11 cellular contexts compared by ENCODE assay signal in the genomic region with DNA sequence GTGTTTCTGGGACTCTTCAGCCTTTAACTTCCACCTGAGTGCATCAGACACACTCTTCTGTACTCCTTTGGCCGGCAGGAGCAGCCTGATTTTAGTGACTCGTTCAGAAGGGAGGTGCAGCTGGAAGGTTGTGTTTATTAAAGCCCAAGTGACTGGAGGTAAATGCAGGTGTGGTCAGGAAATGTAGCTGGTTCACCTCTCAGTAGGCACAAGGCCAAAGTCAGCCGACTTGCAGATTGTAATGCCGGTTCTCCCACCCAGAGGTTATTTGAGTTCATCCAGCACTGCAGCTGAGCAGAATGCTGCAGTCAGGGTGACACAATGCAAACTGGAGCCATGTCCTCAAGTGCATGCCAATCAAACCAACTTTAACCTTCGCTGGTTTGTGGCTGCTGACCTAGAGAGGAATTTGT.
DNase-seq lines count a peak whose midpoint lies in the region; ATAC-seq, FAIRE-seq and TF ChIP-seq lines count a peak whose summit lies in the region.
"Had no signal": no experiment of that assay in that cellular context is flagged by ENCODE, and none has a peak within 500 bp of the region (broad histone marks: within the 10 kb centered on the region; RNA-seq: fewer than 3 reads in every experiment).

No MANE protein-coding gene starts in this region.

- H3K27ac ChIP-seq in astrocyte (ENCODE audit: low read depth, low read length) (no peak overlapping the region), WERI-Rb-1 (no peak overlapping the region)

- peak; percentile 97 for DNase-seq in DMS153 (lab: John Stamatoyannopoulos, UW)
- DNase-seq in NCI-H1105 (lab: John Stamatoyannopoulos, UW): peak; percentile 88
- DNase-seq in astrocyte (ENCODE audit: low read depth): peak; percentile 22
- DNase-seq in left lobe of liver (ENCODE audit: low spot score): peak; percentile 66
- DNase-seq in NCI-H524 (lab: John Stamatoyannopoulos, UW): no peak
- DNase-seq in WERI-Rb-1: no peak
- no peak for DNase-seq in omental fat pad (ENCODE audit: low spot score)
- DNase-seq: stimulated activated CD4-positive, alpha-beta T cell treated with anti-CD3 and anti-CD28 coated beads, Interleukin-4, amount 100 ng/mL, for 4 hours had no signal

- H2AFZ ChIP-seq in astrocyte (ENCODE audit: low read depth, low read length): no peak overlapping the region

- H3K27me3 Mint-ChIP-seq in astrocyte (ENCODE audit: low read depth, unreplicated experiment): no peaks in the 10 kb centered on the region

- no peak overlapping the region for H3K9ac ChIP-seq in astrocyte (ENCODE audit: low read length)

- ATAC-seq in left lobe of liver (peak; percentile 67), GM19328 (IDR thresholded peaks at IDR 0.05; ENCODE audit: unreplicated experiment) (no peak), omental fat pad (ENCODE audit: low FRiP score) (no peak)
- ATAC-seq: natural killer cell treated with Interleukin-12 subunit alpha and Interleukin-12 subunit beta and Interleukin-15 and Interleukin-18, amount 100 ng/mL, for 72 hours had no signal

- H3K9me3 ChIP-seq in astrocyte (ENCODE audit: insufficient read depth, low read depth, low read length) (no peaks in the 10 kb centered on the region), WERI-Rb-1 (ENCODE audit: severe bottlenecking) (no peaks in the 10 kb centered on the region)

- peak overlapping the region; percentile 28 for H3K4me2 ChIP-seq in astrocyte (ENCODE audit: low read length)

- H3K27me3 ChIP-seq in astrocyte (ENCODE audit: insufficient read depth, low read length) (no peaks in the 10 kb centered on the region), WERI-Rb-1 (ENCODE audit: insufficient read depth, low read depth, severe bottlenecking) (no peaks in the 10 kb centered on the region)

- peaks cover 10% of the 10 kb centered on the region for H3K4me1 ChIP-seq in astrocyte (ENCODE audit: insufficient read depth, low read length)

- peaks cover 2% of the 10 kb centered on the region for H3K36me3 Mint-ChIP-seq in astrocyte (ENCODE audit: low read depth, unreplicated experiment)
- H3K36me3 Mint-ChIP-seq: CD14-positive monocyte; natural killer cell treated with Interleukin-12 subunit alpha and Interleukin-12 subunit beta and Interleukin-15 and Interleukin-18, amount 100 ng/mL, for 72 hours had no signal

- H3K4me1 Mint-ChIP-seq in astrocyte (ENCODE audit: low read depth, unreplicated experiment): peaks cover 10% of the 10 kb centered on the region
- H3K4me1 Mint-ChIP-seq: CD14-positive monocyte had no signal

- H3K27ac Mint-ChIP-seq in astrocyte (ENCODE audit: unreplicated experiment): no peak overlapping the region
- H3K27ac Mint-ChIP-seq: CD14-positive monocyte; natural killer cell treated with Interleukin-12 subunit alpha and Interleukin-12 subunit beta and Interleukin-15 and Interleukin-18, amount 100 ng/mL, for 72 hours had no signal

- TF ChIP-seq CTCF in astrocyte (IDR thresholded peaks at IDR 0.05; ENCODE audit: insufficient read depth, low read depth, low read length) (no peak), WERI-Rb-1 (IDR thresholded peaks at IDR 0.05; ENCODE audit: low read depth, low read length) (no peak), omental fat pad (IDR thresholded peaks at IDR 0.05) (no peak)

- H3K36me3 ChIP-seq in astrocyte (ENCODE audit: insufficient read depth, low read length) (no peaks in the 10 kb centered on the region), WERI-Rb-1 (no peaks in the 10 kb centered on the region)

- H3K79me2 ChIP-seq in astrocyte (ENCODE audit: insufficient read depth, low read length): no peaks in the 10 kb centered on the region

- H3K4me3 ChIP-seq in astrocyte (ENCODE audit: insufficient read depth, low read depth, low read length): no peak overlapping the region
- no peak overlapping the region for H3K4me3 ChIP-seq in WERI-Rb-1 (ENCODE audit: low read depth, low read length)

- no peaks in the 10 kb centered on the region for H4K20me1 ChIP-seq in astrocyte (ENCODE audit: insufficient read depth, low read length)

- FAIRE-seq in astrocyte (lab: Jason Lieb, UNC): no peak

- H3K4me3 Mint-ChIP-seq in astrocyte (ENCODE audit: unreplicated experiment): no peak overlapping the region
- H3K4me3 Mint-ChIP-seq: CD14-positive monocyte; natural killer cell treated with Interleukin-12 subunit alpha and Interleukin-12 subunit beta and Interleukin-15 and Interleukin-18, amount 100 ng/mL, for 72 hours had no signal

- H3K9me3 Mint-ChIP-seq in astrocyte (ENCODE audit: unreplicated experiment): no peaks in the 10 kb centered on the region
- H3K9me3 Mint-ChIP-seq: natural killer cell treated with Interleukin-12 subunit alpha and Interleukin-12 subunit beta and Interleukin-15 and Interleukin-18, amount 100 ng/mL, for 72 hours had no signal

Comparison
In these comparisons a context has a peak if more than half of its experiments do, and no peak if none do; other contexts are left out.
1. DNase-seq: peak in DMS153 (single experiment), NCI-H1105 (single experiment), astrocyte (single experiment) and left lobe of liver (single experiment); none in NCI-H524 (0 of 2), WERI-Rb-1 (single experiment) and omental fat pad (single experiment).